17 cellular contexts compared by ENCODE assay signal in genomic region chr6:160261991-160262718, GRCh38. TPM values are rescaled to one million over a fixed set of nuclear protein-coding genes. Genes with fewer than 3 reads are reported as not detected.
A peak's percentile ranks its signal among the peaks of the same experiment; 100 is the strongest.
DNase-seq lines count a peak whose midpoint lies in the region; ATAC-seq, FAIRE-seq and TF ChIP-seq lines count a peak whose summit lies in the region.
"Had no signal": no experiment of that assay in that cellular context is flagged by ENCODE, and none has a peak within 500 bp of the region (broad histone marks: within the 10 kb centered on the region; RNA-seq: fewer than 3 reads in every experiment).

No MANE protein-coding gene starts in this region.

- H3K4me1 ChIP-seq in Panc1 (ENCODE audit: control insufficient read depth, insufficient read depth, low read length) (no peaks in the 10 kb centered on the region), small intestine (ENCODE audit: control insufficient read depth in 2 of 2, insufficient read depth in 1 of 2, low read depth in 1 of 2, low read length in 1 of 2) (peaks cover 2 to 4% of the 10 kb centered on the region in 2 donors)
- H3K4me1 ChIP-seq: thyroid gland had no signal

- no peaks in the 10 kb centered on the region for H3K27me3 ChIP-seq in H7 (ENCODE audit: control insufficient read depth, insufficient read depth, low read length)
- no peaks in the 10 kb centered on the region for H3K27me3 ChIP-seq in Panc1 (ENCODE audit: control insufficient read depth, insufficient read depth, low read length)
- no peaks in the 10 kb centered on the region for H3K27me3 ChIP-seq in small intestine (ENCODE audit: control insufficient read depth in 2 of 2, insufficient read depth in 2 of 2, low read length in 2 of 2)
- H3K27me3 ChIP-seq: thyroid gland had no signal

- intact Hi-C loops in Panc1 (cut with micrococcal nuclease; ENCODE audit: unreplicated experiment): no loop called here

- H3K27ac ChIP-seq in Panc1 (ENCODE audit: low read length): no peak overlapping the region
- no peak overlapping the region for H3K27ac ChIP-seq in small intestine (ENCODE audit: low read depth in 1 of 2, low read length in 1 of 2)
- H3K27ac ChIP-seq: GM23248, RWPE1, thyroid gland had no signal

- in situ Hi-C loops in Panc1 (cut with HindIII; ENCODE audit: low pct_unique_long_range_greater_than_20kb, low sequenced_read_pairs): no loop called here

- H3K9me3 ChIP-seq in Panc1 (ENCODE audit: control insufficient read depth, insufficient read depth, low read depth, low read length) (no peaks in the 10 kb centered on the region), small intestine (ENCODE audit: control insufficient read depth, low read depth) (no peaks in the 10 kb centered on the region)
- H3K9me3 ChIP-seq: thyroid gland had no signal

- H3K4me3 ChIP-seq in H7 (ENCODE audit: insufficient read depth, low read depth, low read length) (no peak overlapping the region), Panc1 (ENCODE audit: low read depth in 2 of 2, low read length in 2 of 2) (no peak overlapping the region), fibroblast of pulmonary artery (replicated peaks; ENCODE audit: low read depth, low read length) (no peak overlapping the region), small intestine (ENCODE audit: low read depth in 1 of 2, low read length in 2 of 2) (no peak overlapping the region)
- H3K4me3 ChIP-seq: GM23248, lung, thyroid gland had no signal

- no peak for FAIRE-seq in small intestine (lab: Jason Lieb, UNC)

- CTCF ChIA-PET in Panc1 (lab: Charles Lee): no interaction called here

- ATAC-seq in Panc1: peak; percentile 53; the same call in 1 of the 2 replicates
- no peak for ATAC-seq in GM19324 (IDR thresholded peaks at IDR 0.05; ENCODE audit: low FRiP score, unreplicated experiment)
- no peak for ATAC-seq in GM19328 (IDR thresholded peaks at IDR 0.05; ENCODE audit: unreplicated experiment)

- no peak for TF ChIP-seq CTCF in Panc1 (IDR thresholded peaks at IDR 0.05)
- TF ChIP-seq CTCF in fibroblast of pulmonary artery (IDR thresholded peaks at IDR 0.05; ENCODE audit: low read length, missing control alignments): peak; percentile 12

- BruUV-seq in Panc1 (replicated peaks; lab: Mats Ljungman, UMichigan): no TSS peak

- 53 to 64% (median 60%) methylated on average over 8 of the region's 8 CpGs for WGBS in small intestine, 3 donors

- POLR2A ChIA-PET in Panc1 (lab: Charles Lee): no interaction called here

- H3K36me3 ChIP-seq in H7 (replicated peaks; ENCODE audit: control insufficient read depth, insufficient read depth, low read length) (no peaks in the 10 kb centered on the region), Panc1 (ENCODE audit: control insufficient read depth, insufficient read depth, low read length) (no peaks in the 10 kb centered on the region), small intestine (ENCODE audit: control insufficient read depth in 2 of 2, insufficient read depth in 2 of 2, low read length in 2 of 2) (no peaks in the 10 kb centered on the region)
- H3K36me3 ChIP-seq: thyroid gland had no signal

- DNase-seq in H7: peak; percentile 66
- no peak for DNase-seq in Panc1 (ENCODE audit: low read depth, low spot score)
- DNase-seq in fibroblast of pulmonary artery (ENCODE audit: low read depth): no peak
- DNase-seq in small intestine: peak; percentile 58
- DNase-seq in NCI-H510A (lab: John Stamatoyannopoulos, UW): no peak
- DNase-seq: activated gamma-delta T cell; CD8-positive, alpha-beta memory T cell; GM23248; MV-4-11; NCI-H226; nucleus accumbens; stimulated activated CD4-positive, alpha-beta T cell treated with anti-CD3 and anti-CD28 coated beads, Interleukin-12 subunit alpha, Interleukin-12 subunit beta, amount 100 ng/mL, for 4 hours; thyroid gland had no signal

RNA-seq across cellular contexts. Expression of gene SLC22A2, which starts 3.5 kb away (rescaled TPM):
- 0.42 and 1.1 TPM in 2 replicates for total RNA-seq in H7 (2014; rRNA removed; shearing (Covaris generic))
- total RNA-seq in Panc1 (2021; ENCODE audit: unreplicated experiment): not detected
- not detected for polyA plus RNA-seq in Panc1 (2012; ENCODE audit: insufficient read length)
- polyA plus RNA-seq in small intestine: not detected
- total RNA-seq: CD8-positive, alpha-beta memory T cell; GM23248; lung; thyroid gland had no signal
- polyA plus RNA-seq: CD8-positive, alpha-beta memory T cell; GM23248; lung had no signal

Comparison
In these comparisons a context has a peak if more than half of its experiments do, and no peak if none do; other contexts are left out.
1. DNase-seq: peak in H7 (single experiment) and small intestine (single experiment); none in Panc1 (single experiment), fibroblast of pulmonary artery (single experiment) and NCI-H510A (single experiment).